ENCODE assay signal across 20 cellular contexts in the genomic region with DNA sequence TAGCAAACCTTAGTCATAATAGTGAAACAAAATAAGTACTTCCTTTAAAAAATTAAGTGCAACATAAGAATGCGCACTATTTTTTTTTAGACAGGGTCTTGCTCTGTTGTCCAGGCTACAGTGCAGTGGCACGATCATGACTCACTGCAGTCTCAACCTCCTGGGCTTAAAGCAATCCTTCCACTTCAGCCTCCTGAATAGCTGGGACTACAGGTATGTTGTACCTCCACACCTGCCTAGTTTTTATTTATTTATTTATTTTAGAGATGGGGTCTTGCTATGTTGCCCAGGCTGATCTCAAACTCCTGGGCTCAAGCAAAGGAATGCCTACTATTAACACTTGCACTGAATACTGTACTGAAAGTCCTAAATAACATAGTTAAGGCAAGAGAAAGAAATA.
DNase-seq lines count a peak whose midpoint lies in the region; ATAC-seq, FAIRE-seq and TF ChIP-seq lines count a peak whose summit lies in the region.
"Had no signal": no experiment of that assay in that cellular context is flagged by ENCODE, and none has a peak within 500 bp of the region (broad histone marks: within the 10 kb centered on the region; RNA-seq: fewer than 3 reads in every experiment).

No MANE protein-coding gene starts in this region.

- H2AFZ ChIP-seq in HepG2 (ENCODE audit: low read length) (no peak overlapping the region), K562 (ENCODE audit: low read depth, low read length) (no peak overlapping the region)

- TF ChIP-seq CTCF in HepG2 (CRISPR knock-in tag; IDR thresholded peaks at IDR 0.05) (no peak), right lobe of liver (IDR thresholded peaks at IDR 0.05) (no peak), K562 (IDR thresholded peaks at IDR 0.05 in 2 of 3, conservative IDR thresholded peaks at IDR 0.05 in 1 of 3; ENCODE audit: insufficient read depth in 2 of 3, low read depth in 1 of 3, low read length in 3 of 3) (no peak)

- no peak for DNase-seq in HepG2 (ENCODE audit: low spot score)
- no peak for DNase-seq in right lobe of liver
- DNase-seq in K562 (ENCODE audit: extremely low read depth in 1 of 4, low spot score in 3 of 4): no peak
- DNase-seq in NCI-H526 (lab: John Stamatoyannopoulos, UW): no peak
- DNase-seq in occipital lobe (lab: John Stamatoyannopoulos, UW): no peak
- DNase-seq: AML-193; Caco-2; Calu3; CD4-positive, alpha-beta T cell; CD8-positive, alpha-beta T cell; DMS79 treated with DMSO at 0.1 percent for 48 hours; GF-D8 had no signal

- H3K4me2 ChIP-seq in HepG2 (ENCODE audit: low read depth, low read length): no peak overlapping the region
- H3K4me2 ChIP-seq in K562 (ENCODE audit: insufficient read depth, low read length): no peak overlapping the region
- H3K4me2 ChIP-seq: A549; BLaER1 treated with 17β-estradiol and CSF1 and Interleukin-3, amounts not matched to agents 10 nM and 100 nM had no signal

- no TSS peak for BruUV-seq in HepG2 (replicated peaks; lab: Mats Ljungman, UMichigan)
- BruUV-seq in K562 (replicated peaks; lab: Mats Ljungman, UMichigan): no TSS peak

- no peak for TF ChIP-seq POLR2A in HepG2 (IDR thresholded peaks at IDR 0.05; ENCODE audit: insufficient read depth in 1 of 2, low read depth in 2 of 2, low read length in 2 of 2)
- TF ChIP-seq POLR2A in right lobe of liver (IDR thresholded peaks at IDR 0.05): no peak
- TF ChIP-seq POLR2A in K562 (conservative IDR thresholded peaks at IDR 0.05): no peak

- H3K79me2 ChIP-seq in HepG2 (ENCODE audit: insufficient read depth, low read length) (peaks cover 2% of the 10 kb centered on the region), K562 (ENCODE audit: control insufficient read depth, insufficient read depth, low read length) (no peaks in the 10 kb centered on the region; the same call in 2 of the 3 replicates)

- no peaks in the 10 kb centered on the region for H3K27me3 ChIP-seq in HepG2 (ENCODE audit: control insufficient read depth in 1 of 2, insufficient read depth in 2 of 2, low read length in 2 of 2)
- no peaks in the 10 kb centered on the region for H3K27me3 ChIP-seq in right lobe of liver
- H3K27me3 ChIP-seq in K562 (ENCODE audit: control insufficient read depth in 2 of 2, insufficient read depth in 2 of 2, low read length in 2 of 2): no peaks in the 10 kb centered on the region
- H3K27me3 ChIP-seq: BLaER1 treated with 17β-estradiol and CSF1 and Interleukin-3, amounts not matched to agents 10 nM and 100 nM had no signal

- H3K36me3 ChIP-seq in HepG2 (replicated peaks in 1 of 2; ENCODE audit: control insufficient read depth in 1 of 2, insufficient read depth in 2 of 2, low read length in 2 of 2) (peaks cover 0 to 5% of the 10 kb centered on the region in 2 experiments; a peak in 1 of 5 replicates), right lobe of liver (no peaks in the 10 kb centered on the region), K562 (ENCODE audit: control insufficient read depth, insufficient read depth, low read length) (peaks cover 4% of the 10 kb centered on the region; the same call in 1 of the 3 replicates)

- H3K9me1 ChIP-seq in K562 (ENCODE audit: control insufficient read depth, insufficient read depth, low read length): no peaks in the 10 kb centered on the region

- intact Hi-C loops in HepG2 (cut with micrococcal nuclease; ENCODE audit: unreplicated experiment): no loop called here
- intact Hi-C loops in right lobe of liver (cut with DNase I): no loop called here
- intact Hi-C loops in K562 (cut with micrococcal nuclease): no loop called here

- H3K9me3 ChIP-seq in HepG2 (ENCODE audit: low read length) (no peaks in the 10 kb centered on the region), right lobe of liver (no peaks in the 10 kb centered on the region), K562 (replicated peaks; ENCODE audit: control insufficient read depth, insufficient read depth, low read depth, low read length) (no peaks in the 10 kb centered on the region)
- H3K9me3 ChIP-seq: A549; BLaER1 treated with 17β-estradiol and CSF1 and Interleukin-3, amounts not matched to agents 10 nM and 100 nM; Caco-2 had no signal

- H3K27ac ChIP-seq in HepG2 (ENCODE audit: extremely low read length, insufficient read depth, low read length) (no peak overlapping the region), right lobe of liver (no peak overlapping the region), K562 (ENCODE audit: extremely low read depth, low read depth, low read length) (no peak overlapping the region)
- H3K27ac ChIP-seq: 22Rv1; A549; BLaER1 treated with 17β-estradiol and CSF1 and Interleukin-3, amounts not matched to agents 10 nM and 100 nM; C4-2B had no signal

- in situ Hi-C loops in HepG2 (cut with HindIII; ENCODE audit: extremely low pct_ligation_motif_present, low pct_unique_long_range_greater_than_20kb): no loop called here
- in situ Hi-C loops in K562 (cut with MboI): no loop called here

- 98% methylated on average over 2 of the region's 2 CpGs for WGBS in HepG2 (ENCODE audit: low lambda C conversion rate)
- WGBS in right lobe of liver (ENCODE audit: insufficient coverage, low coverage, low lambda C conversion rate, missing lambda C conversion rate): 96% methylated on average over 2 of the region's 2 CpGs
- 100% methylated on average over 2 of the region's 2 CpGs for WGBS in K562 (ENCODE audit: insufficient coverage, low coverage, missing lambda C conversion rate)

- TF ChIP-seq EP300 in HepG2 (IDR thresholded peaks at IDR 0.05; ENCODE audit: low read depth in 2 of 2, low read length in 2 of 2) (no peak), HepG2 (CRISPR knock-in tag; IDR thresholded peaks at IDR 0.05; ENCODE audit: borderline replicate concordance) (no peak), K562 (IDR thresholded peaks at IDR 0.05; ENCODE audit: low read length) (no peak)

- FAIRE-seq in HepG2 (lab: Jason Lieb, UNC) (no peak), K562 (lab: Jason Lieb, UNC) (no peak)
- FAIRE-seq: A549, D721Med, G401.6, GM12891, GM19239 had no signal

- CTCF ChIA-PET in HepG2 (lab: Yijun Ruan, JAX; ENCODE audit: low intra/inter-chr PET ratio, low total read pairs) (no interaction called here), K562 (lab: Yijun Ruan, JAX; ENCODE audit: low intra/inter-chr PET ratio) (no interaction called here)

- peaks cover 25% of the 10 kb centered on the region for H3K4me1 ChIP-seq in HepG2 (ENCODE audit: insufficient read depth, low read length)
- H3K4me1 ChIP-seq in right lobe of liver: peaks cover 0 to 14% (median 0%) of the 10 kb centered on the region in 4 donors
- H3K4me1 ChIP-seq in K562 (replicated peaks in 1 of 2; ENCODE audit: control insufficient read depth in 2 of 2, insufficient read depth in 2 of 2, low read length in 2 of 2): no peaks in the 10 kb centered on the region
- H3K4me1 ChIP-seq: Caco-2 had no signal

- POLR2A ChIA-PET in HepG2 (lab: Yijun Ruan, JAX): interaction anchor here (1.4 kb wide), 1 partner anchor 93 kb away, joined by 4 read pairs; a partner anchor contains a TSS
- POLR2A ChIA-PET in K562 (lab: Yijun Ruan, JAX): no interaction called here

- no peak for TF ChIP-seq RAD21 in HepG2 (CRISPR knock-in tag; IDR thresholded peaks at IDR 0.05)
- TF ChIP-seq RAD21 in K562 (CRISPR knock-in tag; conservative IDR thresholded peaks at IDR 0.05 in 1 of 2, IDR thresholded peaks at IDR 0.05 in 1 of 2): no peak

- H3K9ac ChIP-seq in HepG2 (ENCODE audit: insufficient read depth, low read depth, low read length) (no peak overlapping the region), K562 (ENCODE audit: insufficient read depth in 1 of 2, low read depth in 2 of 2, low read length in 2 of 2) (no peak overlapping the region)
- H3K9ac ChIP-seq: BLaER1 treated with 17β-estradiol and CSF1 and Interleukin-3, amounts not matched to agents 10 nM and 100 nM had no signal

- H3K4me3 ChIP-seq in HepG2 (replicated peaks in 1 of 3; ENCODE audit: insufficient read depth in 1 of 3, low read depth in 2 of 3, low read length in 3 of 3): no peak overlapping the region
- no peak overlapping the region for H3K4me3 ChIP-seq in right lobe of liver
- no peak overlapping the region for H3K4me3 ChIP-seq in K562
- H3K4me3 ChIP-seq: A549; BLaER1 treated with 17β-estradiol and CSF1 and Interleukin-3, amounts not matched to agents 10 nM and 100 nM had no signal

- H4K20me1 ChIP-seq in HepG2 (ENCODE audit: insufficient read depth, low read length): no peaks in the 10 kb centered on the region
- H4K20me1 ChIP-seq in K562 (replicated peaks; ENCODE audit: control insufficient read depth, insufficient read depth, low read length): no peaks in the 10 kb centered on the region

- no peak for ATAC-seq in HepG2
- ATAC-seq in right lobe of liver: no peak
- ATAC-seq in K562: no peak
- ATAC-seq: A549; CD8-positive, alpha-beta T cell had no signal

TF ChIP-seq in HepG2, 621 proteins besides CTCF, POLR2A, EP300 and RAD21:
- no peak for TF ChIP-seq ZNF317 (CRISPR knock-in tag; IDR thresholded peaks at IDR 0.05)
- peak; percentile 86 for TF ChIP-seq ZNF121 (CRISPR knock-in tag; IDR thresholded peaks at IDR 0.05)

TF ChIP-seq in K562, 482 proteins besides CTCF, POLR2A, EP300 and RAD21 (continues in another document):
- TF ChIP-seq RBM25 (IDR thresholded peaks at IDR 0.05; ENCODE audit: low read depth, low read length, severe bottlenecking) (peak; percentile 65), KDM1A (IDR thresholded peaks at IDR 0.05) (no peak)
- TF ChIP-seq, protein P1, sequence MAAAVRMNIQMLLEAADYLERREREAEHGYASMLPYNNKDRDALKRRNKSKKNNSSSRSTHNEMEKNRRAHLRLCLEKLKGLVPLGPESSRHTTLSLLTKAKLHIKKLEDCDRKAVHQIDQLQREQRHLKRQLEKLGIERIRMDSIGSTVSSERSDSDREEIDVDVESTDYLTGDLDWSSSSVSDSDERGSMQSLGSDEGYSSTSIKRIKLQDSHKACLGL (CRISPR knock-in tag; IDR thresholded peaks at IDR 0.05; ENCODE audit: borderline replicate concordance, poor library complexity, severe bottlenecking): no peak
- TF ChIP-seq, protein P2, sequence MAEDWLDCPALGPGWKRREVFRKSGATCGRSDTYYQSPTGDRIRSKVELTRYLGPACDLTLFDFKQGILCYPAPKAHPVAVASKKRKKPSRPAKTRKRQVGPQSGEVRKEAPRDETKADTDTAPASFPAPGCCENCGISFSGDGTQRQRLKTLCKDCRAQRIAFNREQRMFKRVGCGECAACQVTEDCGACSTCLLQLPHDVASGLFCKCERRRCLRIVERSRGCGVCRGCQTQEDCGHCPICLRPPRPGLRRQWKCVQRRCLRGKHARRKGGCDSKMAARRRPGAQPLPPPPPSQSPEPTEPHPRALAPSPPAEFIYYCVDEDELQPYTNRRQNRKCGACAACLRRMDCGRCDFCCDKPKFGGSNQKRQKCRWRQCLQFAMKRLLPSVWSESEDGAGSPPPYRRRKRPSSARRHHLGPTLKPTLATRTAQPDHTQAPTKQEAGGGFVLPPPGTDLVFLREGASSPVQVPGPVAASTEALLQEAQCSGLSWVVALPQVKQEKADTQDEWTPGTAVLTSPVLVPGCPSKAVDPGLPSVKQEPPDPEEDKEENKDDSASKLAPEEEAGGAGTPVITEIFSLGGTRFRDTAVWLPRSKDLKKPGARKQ (CRISPR knock-in tag; IDR thresholded peaks at IDR 0.05): no peak
